Comparison of ENCODE assay signal across 9 cellular contexts in the genomic region with DNA sequence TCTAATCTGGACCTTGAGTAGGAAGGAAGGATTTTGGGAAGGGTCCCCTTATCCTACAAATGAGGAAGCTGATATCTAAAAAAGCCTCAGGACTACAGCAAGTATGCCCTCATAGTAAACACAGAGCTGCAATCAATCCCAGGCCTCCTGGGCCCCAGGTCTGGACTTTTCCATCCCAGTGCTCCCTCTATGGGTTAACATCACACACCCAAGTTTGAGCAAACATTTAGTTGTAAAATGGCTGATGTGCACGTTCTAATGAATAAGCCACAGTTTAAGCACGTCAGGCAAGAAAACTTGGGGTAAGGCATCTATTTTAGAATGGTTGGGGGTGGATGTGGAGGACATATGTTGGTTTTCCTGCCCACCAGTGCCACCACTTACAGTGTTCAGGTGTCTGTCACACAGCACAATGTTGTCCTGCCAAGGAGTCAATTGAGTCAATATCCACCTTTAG. TPM values are rescaled to one million over a fixed set of nuclear protein-coding genes. Genes with fewer than 3 reads are reported as not detected.
DNase-seq lines count a peak whose midpoint lies in the region; ATAC-seq and TF ChIP-seq lines count a peak whose summit lies in the region.
"Had no signal": no experiment of that assay in that cellular context is flagged by ENCODE, and none has a peak within 500 bp of the region (broad histone marks: within the 10 kb centered on the region; RNA-seq: fewer than 3 reads in every experiment).

No MANE protein-coding gene starts in this region.

- WGBS in right lobe of liver (ENCODE audit: insufficient coverage, low coverage, low lambda C conversion rate, missing lambda C conversion rate) = no CpG with 5 or more reads among the region's 2 CpGs
- WGBS in stomach, 5 donors = 19 to 72% (median 32%) methylated on average over 2 of the region's 2 CpGs

- no peak for TF ChIP-seq EP300 in stomach (IDR thresholded peaks at IDR 0.05)

- no peak overlapping the region for H3K4me3 Mint-ChIP-seq in activated B cell treated with CpG ODN at 0.5 μM for 24 hours
- H3K4me3 Mint-ChIP-seq in activated T-cell treated with anti-CD3 and anti-CD28 coated beads, Interleukin-2, amount 50 U/mL, for 24 hours = no peak overlapping the region

- H3K4me3 ChIP-seq in HUES48 (ENCODE audit: low read depth, low read length) = no peak overlapping the region
- H3K4me3 ChIP-seq in right lobe of liver = no peak overlapping the region
- no peak overlapping the region for H3K4me3 ChIP-seq in stomach
- H3K4me3 ChIP-seq: skin epidermis had no signal

- peaks cover 34% of the 10 kb centered on the region for H3K4me1 Mint-ChIP-seq in activated B cell treated with CpG ODN at 0.5 μM for 24 hours
- peaks cover 34% of the 10 kb centered on the region for H3K4me1 Mint-ChIP-seq in activated T-cell treated with anti-CD3 and anti-CD28 coated beads, Interleukin-2, amount 50 U/mL, for 24 hours (ENCODE audit: low read depth)

- H3K9ac ChIP-seq in HUES48 (ENCODE audit: low read depth, low read length) = no peak overlapping the region

- H3K36me3 ChIP-seq in HUES48 (ENCODE audit: control insufficient read depth, insufficient read depth, low read length) (no peaks in the 10 kb centered on the region), right lobe of liver (no peaks in the 10 kb centered on the region), stomach (no peaks in the 10 kb centered on the region)

- ATAC-seq in GM21576 (IDR thresholded peaks at IDR 0.05; ENCODE audit: unreplicated experiment) (peak; percentile 38), activated B cell treated with CpG ODN at 0.5 μM for 24 hours (ENCODE audit: low read depth) (no peak), right lobe of liver (peak in 3 of 4 donors; percentile 29 to 78 (median 57))

- H3K27me3 ChIP-seq in HUES48 (ENCODE audit: control insufficient read depth, insufficient read depth, low read length) (no peaks in the 10 kb centered on the region), right lobe of liver (no peaks in the 10 kb centered on the region), stomach (no peaks in the 10 kb centered on the region)

- no peak for TF ChIP-seq CTCF in activated B cell treated with CpG ODN at 0.5 μM for 24 hours (IDR thresholded peaks at IDR 0.05)
- peak in 2 of 4 donors; percentile 14 to 15 for TF ChIP-seq CTCF in right lobe of liver (IDR thresholded peaks at IDR 0.05)
- peak in 1 of 7 experiments; percentile 18 for TF ChIP-seq CTCF in stomach (IDR thresholded peaks at IDR 0.05)

- TF ChIP-seq POLR2A in right lobe of liver (IDR thresholded peaks at IDR 0.05) (no peak), stomach (IDR thresholded peaks at IDR 0.05) (no peak)

- DNase-seq in GDM1 (lab: John Stamatoyannopoulos, UW) = peak; percentile 42
- no peak for DNase-seq in activated B cell treated with CpG ODN at 0.5 μM for 24 hours
- DNase-seq in right lobe of liver = no peak
- DNase-seq in stomach = no peak
- DNase-seq in ureter (ENCODE audit: low spot score) = no peak
- DNase-seq in activated T-cell treated with anti-CD3 and anti-CD28 coated beads, Interleukin-2, amount 50 U/mL, for 24 hours = no peak

- H3K27ac Mint-ChIP-seq in activated B cell treated with CpG ODN at 0.5 μM for 24 hours = peak overlapping the region; percentile 67
- H3K27ac Mint-ChIP-seq in activated T-cell treated with anti-CD3 and anti-CD28 coated beads, Interleukin-2, amount 50 U/mL, for 24 hours = no peak overlapping the region

- POLR2A ChIA-PET in activated B cell treated with CpG ODN at 0.5 μM for 24 hours (lab: Charles Lee) = no interaction called here

- CTCF ChIA-PET in activated B cell treated with CpG ODN at 0.5 μM for 24 hours (lab: Charles Lee) = interaction anchor here (0.8 kb wide), 1 partner anchor 96 kb away, joined by 3 read pairs; no protein-coding TSS in a partner anchor

- no peaks in the 10 kb centered on the region for H3K36me3 Mint-ChIP-seq in activated B cell treated with CpG ODN at 0.5 μM for 24 hours (ENCODE audit: low read depth)
- no peaks in the 10 kb centered on the region for H3K36me3 Mint-ChIP-seq in activated T-cell treated with anti-CD3 and anti-CD28 coated beads, Interleukin-2, amount 50 U/mL, for 24 hours (ENCODE audit: low read depth)

- intact Hi-C loops in activated B cell treated with CpG ODN at 0.5 μM for 24 hours (cut with micrococcal nuclease) (loop anchor here (5.0 kb wide), 3 partner anchors 96 to 844 kb away; partner anchors contain the start of gene NR1D2), right lobe of liver (cut with DNase I) (no loop called here), stomach (cut with DNase I; ENCODE audit: low total_unique reads) (no loop called here)

- no peaks in the 10 kb centered on the region for H3K27me3 Mint-ChIP-seq in activated B cell treated with CpG ODN at 0.5 μM for 24 hours
- H3K27me3 Mint-ChIP-seq in activated T-cell treated with anti-CD3 and anti-CD28 coated beads, Interleukin-2, amount 50 U/mL, for 24 hours = no peaks in the 10 kb centered on the region

- H3K9me3 Mint-ChIP-seq in activated B cell treated with CpG ODN at 0.5 μM for 24 hours = no peaks in the 10 kb centered on the region
- H3K9me3 Mint-ChIP-seq in activated T-cell treated with anti-CD3 and anti-CD28 coated beads, Interleukin-2, amount 50 U/mL, for 24 hours = no peaks in the 10 kb centered on the region

- H3K27ac ChIP-seq in HUES48 (ENCODE audit: low read depth, low read length) (peak overlapping the region; percentile 74), right lobe of liver (no peak overlapping the region), stomach (no peak overlapping the region)

- H3K4me1 ChIP-seq in HUES48 (ENCODE audit: control insufficient read depth, insufficient read depth, low read length) (peaks cover 31% of the 10 kb centered on the region), right lobe of liver (no peaks in the 10 kb centered on the region), stomach (peaks cover 0 to 5% (median 0%) of the 10 kb centered on the region in 4 donors)

- H3K9me3 ChIP-seq in HUES48 (ENCODE audit: control insufficient read depth, insufficient read depth, low read length) (no peaks in the 10 kb centered on the region), right lobe of liver (no peaks in the 10 kb centered on the region), stomach (no peaks in the 10 kb centered on the region)

RNA-seq across cellular contexts. Expression of gene UBE2E1, which starts 44.3 kb away (rescaled TPM):
- total RNA-seq in activated B cell treated with CpG ODN at 0.5 μM for 24 hours (79.9 and 85.2 TPM in 2 replicates), right lobe of liver (10 to 100 TPM; 20.8 to 40.4 (median 29.7) TPM), stomach (100 to 1,000 TPM in 2 of 5 donors, 10 to 100 TPM in 2, 1 to 10 TPM in 1; 3.2 to 226 (median 76.4) TPM), ureter (107 TPM)
- polyA plus RNA-seq in stomach = 100 to 1,000 TPM in 1 of 3 donors, 10 to 100 TPM in 2; 73.9 to 105 (median 79.7) TPM
